22 cellular contexts compared by ENCODE assay signal in genomic region chr18:4236940-4237686, GRCh38.
"Had no signal": no experiment of that assay in that cellular context is flagged by ENCODE, and none has a peak within 500 bp of the region (broad histone marks: within the 10 kb centered on the region; RNA-seq: fewer than 3 reads in every experiment).

No MANE protein-coding gene starts in this region.

- H3K9me3 Mint-ChIP-seq: dendritic cell treated with granulocyte-macrophage colony-stimulating factor and Interleukin-4, amounts not matched to agents 40 ng/mL and 50 ng/mL, for 4 days; stimulated activated naive CD8-positive, alpha-beta T cell treated with anti-CD3 and anti-CD28 coated beads, Interleukin-15, amount 100 ng/mL, for 72 hours had no signal

- H3K4me3 ChIP-seq: esophagus muscularis mucosa, heart right ventricle, ovary, psoas muscle, testis, upper lobe of left lung had no signal

- H3K36me3 ChIP-seq: esophagus muscularis mucosa, heart right ventricle, ovary, upper lobe of left lung had no signal

- FAIRE-seq: endothelial cell of umbilical vein had no signal

- H3K27ac ChIP-seq: esophagus muscularis mucosa, heart right ventricle, ovary, psoas muscle, testis, upper lobe of left lung, VCaP had no signal

- DNase-seq: activated CD4-positive, alpha-beta T cell treated with anti-CD3 and anti-CD28 coated beads for 1 hour; activated CD8-positive, alpha-beta memory T cell treated with anti-CD3 and anti-CD28 coated beads for 24 hours; activated CD8-positive, alpha-beta memory T cell treated with anti-CD3 and anti-CD28 coated beads, Interleukin-2, amount 50 U/mL, for 48 hours; activated effector memory CD4-positive, alpha-beta T cell treated with Interleukin-2 at 50 U/mL for 16 hours; activated naive CD4-positive, alpha-beta T cell treated with anti-CD3 and anti-CD28 coated beads, Interleukin-2, amount 50 U/mL, for 16 hours; activated T-cell treated with anti-CD3 and anti-CD28 coated beads, Interleukin-2, amount 50 U/mL, for 48 hours; aorta; cerebellar nuclear complex; effector CD8-positive, alpha-beta T cell; heart right ventricle; mesenchymal stem cell; naive thymus-derived CD4-positive, alpha-beta T cell; ovary; psoas muscle; right cardiac atrium; stimulated activated naive CD8-positive, alpha-beta T cell treated with anti-CD3 and anti-CD28 coated beads, Interleukin-15, amount 100 ng/mL, for 72 hours; testis; upper lobe of left lung had no signal

- H3K36me3 Mint-ChIP-seq: naive thymus-derived CD4-positive, alpha-beta T cell had no signal

- H3K4me1 Mint-ChIP-seq: naive thymus-derived CD4-positive, alpha-beta T cell; stimulated activated naive CD8-positive, alpha-beta T cell treated with anti-CD3 and anti-CD28 coated beads, Interleukin-15, amount 100 ng/mL, for 72 hours had no signal

- H3K4me3 Mint-ChIP-seq: dendritic cell treated with granulocyte-macrophage colony-stimulating factor and Interleukin-4, amounts not matched to agents 40 ng/mL and 50 ng/mL, for 4 days; naive thymus-derived CD4-positive, alpha-beta T cell; stimulated activated naive CD8-positive, alpha-beta T cell treated with anti-CD3 and anti-CD28 coated beads, Interleukin-15, amount 100 ng/mL, for 72 hours had no signal

- H3K9me3 ChIP-seq: esophagus muscularis mucosa, heart right ventricle, ovary, psoas muscle, testis, upper lobe of left lung had no signal

- H3K27me3 ChIP-seq: esophagus muscularis mucosa, heart right ventricle, ovary, testis, upper lobe of left lung had no signal

- ATAC-seq: heart right ventricle; naive thymus-derived CD4-positive, alpha-beta T cell; psoas muscle; right cardiac atrium; stimulated activated naive CD8-positive, alpha-beta T cell treated with anti-CD3 and anti-CD28 coated beads, Interleukin-15, amount 100 ng/mL, for 72 hours had no signal

- H3K27me3 Mint-ChIP-seq: dendritic cell treated with granulocyte-macrophage colony-stimulating factor and Interleukin-4, amounts not matched to agents 40 ng/mL and 50 ng/mL, for 4 days; stimulated activated naive CD8-positive, alpha-beta T cell treated with anti-CD3 and anti-CD28 coated beads, Interleukin-15, amount 100 ng/mL, for 72 hours had no signal

- H3K4me1 ChIP-seq: esophagus muscularis mucosa, heart right ventricle, psoas muscle, testis, upper lobe of left lung had no signal

- H3K27ac Mint-ChIP-seq: dendritic cell treated with granulocyte-macrophage colony-stimulating factor and Interleukin-4, amounts not matched to agents 40 ng/mL and 50 ng/mL, for 4 days; naive thymus-derived CD4-positive, alpha-beta T cell; stimulated activated naive CD8-positive, alpha-beta T cell treated with anti-CD3 and anti-CD28 coated beads, Interleukin-15, amount 100 ng/mL, for 72 hours had no signal
